In genomic region chr15:63093486-63094205, GRCh38 we compare ENCODE assay signal across 8 cellular contexts. TPM values are rescaled to one million over a fixed set of nuclear protein-coding genes. Genes with fewer than 3 reads are reported as not detected.
A peak's percentile ranks its signal among the peaks of the same experiment; 100 is the strongest.
DNase-seq lines count a peak whose midpoint lies in the region; ATAC-seq and TF ChIP-seq lines count a peak whose summit lies in the region.

No MANE protein-coding gene starts in this region.

- intact Hi-C loops in OCI-LY7 (cut with micrococcal nuclease; ENCODE audit: unreplicated experiment), result loop anchor here (2.0 to 5.0 kb wide), 4 partner anchors 45 to 311 kb away; no protein-coding TSS in a partner anchor

- peak; percentile 91 for TF ChIP-seq CTCF in DOHH2 (IDR thresholded peaks at IDR 0.05; ENCODE audit: low read depth, low read length, poor library complexity, severe bottlenecking)
- TF ChIP-seq CTCF in OCI-LY7 (conservative IDR thresholded peaks at IDR 0.05; ENCODE audit: low read length), result peak; percentile 92

- no peak overlapping the region for H3K27ac Mint-ChIP-seq in naive B cell
- H3K27ac Mint-ChIP-seq in stimulated activated memory B cell treated with anti-CD40 and anti-IgM and Interleukin-4, amounts not matched to agents 10 μg/mL and 1 μg/mL and 100 μg/mL, for 72 hours, result no peak overlapping the region

- POLR2A ChIA-PET in OCI-LY7 (lab: Charles Lee), result no interaction called here

- no peaks in the 10 kb centered on the region for H3K27me3 Mint-ChIP-seq in naive B cell
- H3K27me3 Mint-ChIP-seq in stimulated activated memory B cell treated with anti-CD40 and anti-IgM and Interleukin-4, amounts not matched to agents 10 μg/mL and 1 μg/mL and 100 μg/mL, for 72 hours, result no peaks in the 10 kb centered on the region

- H4K20me1 ChIP-seq in DOHH2 (ENCODE audit: control insufficient read depth, insufficient read depth, low read depth, low read length) (no peaks in the 10 kb centered on the region), OCI-LY7 (ENCODE audit: insufficient read depth, low read length) (no peaks in the 10 kb centered on the region)

- H3K9me2 ChIP-seq in DOHH2 (replicated peaks; ENCODE audit: control insufficient read depth, low read length), result no peaks in the 10 kb centered on the region
- H3K9me2 ChIP-seq in OCI-LY7 (ENCODE audit: insufficient read depth, low read length), result no peaks in the 10 kb centered on the region

- H3K4me2 ChIP-seq in DOHH2 (ENCODE audit: low read length) (no peak overlapping the region), OCI-LY7 (ENCODE audit: low read length) (no peak overlapping the region)

- no peaks in the 10 kb centered on the region for H3K36me3 Mint-ChIP-seq in naive B cell
- H3K36me3 Mint-ChIP-seq in stimulated activated memory B cell treated with anti-CD40 and anti-IgM and Interleukin-4, amounts not matched to agents 10 μg/mL and 1 μg/mL and 100 μg/mL, for 72 hours, result no peaks in the 10 kb centered on the region

- H3K4me3 ChIP-seq in DOHH2 (ENCODE audit: low read length), result no peak overlapping the region
- H3K4me3 ChIP-seq in OCI-LY7 (ENCODE audit: low read depth, low read length, poor library complexity, severe bottlenecking), result no peak overlapping the region

- H3K79me2 ChIP-seq in DOHH2 (ENCODE audit: control insufficient read depth, low read length), result no peaks in the 10 kb centered on the region
- H3K79me2 ChIP-seq in OCI-LY7 (ENCODE audit: insufficient read depth, low read depth, low read length), result no peaks in the 10 kb centered on the region

- no peaks in the 10 kb centered on the region for H3K36me3 ChIP-seq in DOHH2 (ENCODE audit: control insufficient read depth, low read length)
- H3K36me3 ChIP-seq in OCI-LY7 (ENCODE audit: insufficient read depth, low read length), result no peaks in the 10 kb centered on the region

- no peak for TF ChIP-seq POLR2A in erythroblast (IDR thresholded peaks at IDR 0.05; ENCODE audit: low read length)

- H3K4me3 Mint-ChIP-seq in naive B cell, result no peak overlapping the region
- no peak overlapping the region for H3K4me3 Mint-ChIP-seq in stimulated activated memory B cell treated with anti-CD40 and anti-IgM and Interleukin-4, amounts not matched to agents 10 μg/mL and 1 μg/mL and 100 μg/mL, for 72 hours

- H3K9me3 ChIP-seq in DOHH2 (ENCODE audit: control insufficient read depth, insufficient read depth, low read length) (no peaks in the 10 kb centered on the region), OCI-LY7 (ENCODE audit: low read length) (no peaks in the 10 kb centered on the region)

- DNase-seq in HUDEP-2 (lab: John Stamatoyannopoulos, UW; ENCODE audit: unreplicated experiment in 76 of 76), result peak in 71 of 76 experiments; percentile 10 to 86 (median 65)
- peak; percentile 74 for DNase-seq in OCI-LY7 (ENCODE audit: low spot score)
- peak; percentile 72 for DNase-seq in activated CD8-positive, alpha-beta memory T cell treated with anti-CD3 and anti-CD28 coated beads, Interleukin-2, amount 50 U/mL, for 4 hours
- peak; percentile 83 to 91 for DNase-seq in erythroblast (lab: John Stamatoyannopoulos, UW)
- DNase-seq in naive B cell, result peak; percentile 47

- H3K4me1 ChIP-seq in DOHH2 (ENCODE audit: control insufficient read depth, low read length), result no peaks in the 10 kb centered on the region
- peaks cover 5% of the 10 kb centered on the region for H3K4me1 ChIP-seq in OCI-LY7 (ENCODE audit: insufficient read depth, low read length, poor library complexity, severe bottlenecking)

- H3K4me1 Mint-ChIP-seq in naive B cell, result peaks cover 0 to 5% (median 0%) of the 10 kb centered on the region in 3 donors
- peaks cover 7% of the 10 kb centered on the region for H3K4me1 Mint-ChIP-seq in stimulated activated memory B cell treated with anti-CD40 and anti-IgM and Interleukin-4, amounts not matched to agents 10 μg/mL and 1 μg/mL and 100 μg/mL, for 72 hours

- H3F3A ChIP-seq in DOHH2 (ENCODE audit: control insufficient read depth, insufficient read depth), result no peaks in the 10 kb centered on the region

- peaks cover 3% of the 10 kb centered on the region; the same call in 1 of the 2 replicates for H3K27me3 ChIP-seq in DOHH2 (ENCODE audit: control insufficient read depth, low read length)

- H3K27ac ChIP-seq in DOHH2 (ENCODE audit: low read depth, low read length), result no peak overlapping the region
- H3K27ac ChIP-seq in OCI-LY7 (ENCODE audit: low read depth, low read length, poor library complexity, severe bottlenecking), result no peak overlapping the region

- CTCF ChIA-PET in OCI-LY7 (lab: Charles Lee; ENCODE audit: unreplicated experiment), result interaction anchor here (1.3 kb wide), 1 partner anchor 45 kb away, joined by 3 read pairs; no protein-coding TSS in a partner anchor

- BruUV-seq in OCI-LY7 (replicated peaks; lab: Mats Ljungman, UMichigan), result no TSS peak

- no peaks in the 10 kb centered on the region for H3K9me3 Mint-ChIP-seq in naive B cell
- no peaks in the 10 kb centered on the region for H3K9me3 Mint-ChIP-seq in stimulated activated memory B cell treated with anti-CD40 and anti-IgM and Interleukin-4, amounts not matched to agents 10 μg/mL and 1 μg/mL and 100 μg/mL, for 72 hours

- peak overlapping the region; percentile 39; the same call in 1 of the 2 replicates for H2AFZ ChIP-seq in OCI-LY7 (ENCODE audit: low read length)

- ATAC-seq in naive B cell (ENCODE audit: low read depth in 2 of 2) (peak; percentile 72 to 81), HG02678 (IDR thresholded peaks at IDR 0.05; ENCODE audit: unreplicated experiment) (no peak)
- peak; percentile 82 for ATAC-seq in stimulated activated memory B cell treated with anti-CD40 and anti-IgM and Interleukin-4, amounts not matched to agents 10 μg/mL and 1 μg/mL and 100 μg/mL, for 72 hours

RNA-seq across cellular contexts. Expression of gene LACTB, which starts 28.0 kb away (rescaled TPM):
- 3.2 and 5.0 TPM in 2 replicates for total RNA-seq in OCI-LY7 (2014; rRNA removed; shearing (Covaris generic))
- total RNA-seq in OCI-LY7 (2022), result 7.2 and 8.3 TPM in 2 replicates
- 10 to 100 TPM in 5 of 6 donors, 1 to 10 TPM in 1; 9.0 to 22.2 (median 16.1) TPM for polyA plus RNA-seq in naive B cell (ENCODE audit: low read depth in 6 of 6)

RNA-seq across cellular contexts. Expression of gene TPM1, which starts 51.1 kb away (rescaled TPM):
- total RNA-seq in OCI-LY7 (2014; rRNA removed; shearing (Covaris generic)), result 19.9 and 20.7 TPM in 2 replicates
- 19.3 and 19.7 TPM in 2 replicates for total RNA-seq in OCI-LY7 (2022)
- polyA plus RNA-seq in naive B cell (ENCODE audit: low read depth in 6 of 6), result 1 to 10 TPM; 1.7 to 6.9 (median 4.0) TPM
